ENCODE assay signal across 7 cellular contexts in the genomic region with DNA sequence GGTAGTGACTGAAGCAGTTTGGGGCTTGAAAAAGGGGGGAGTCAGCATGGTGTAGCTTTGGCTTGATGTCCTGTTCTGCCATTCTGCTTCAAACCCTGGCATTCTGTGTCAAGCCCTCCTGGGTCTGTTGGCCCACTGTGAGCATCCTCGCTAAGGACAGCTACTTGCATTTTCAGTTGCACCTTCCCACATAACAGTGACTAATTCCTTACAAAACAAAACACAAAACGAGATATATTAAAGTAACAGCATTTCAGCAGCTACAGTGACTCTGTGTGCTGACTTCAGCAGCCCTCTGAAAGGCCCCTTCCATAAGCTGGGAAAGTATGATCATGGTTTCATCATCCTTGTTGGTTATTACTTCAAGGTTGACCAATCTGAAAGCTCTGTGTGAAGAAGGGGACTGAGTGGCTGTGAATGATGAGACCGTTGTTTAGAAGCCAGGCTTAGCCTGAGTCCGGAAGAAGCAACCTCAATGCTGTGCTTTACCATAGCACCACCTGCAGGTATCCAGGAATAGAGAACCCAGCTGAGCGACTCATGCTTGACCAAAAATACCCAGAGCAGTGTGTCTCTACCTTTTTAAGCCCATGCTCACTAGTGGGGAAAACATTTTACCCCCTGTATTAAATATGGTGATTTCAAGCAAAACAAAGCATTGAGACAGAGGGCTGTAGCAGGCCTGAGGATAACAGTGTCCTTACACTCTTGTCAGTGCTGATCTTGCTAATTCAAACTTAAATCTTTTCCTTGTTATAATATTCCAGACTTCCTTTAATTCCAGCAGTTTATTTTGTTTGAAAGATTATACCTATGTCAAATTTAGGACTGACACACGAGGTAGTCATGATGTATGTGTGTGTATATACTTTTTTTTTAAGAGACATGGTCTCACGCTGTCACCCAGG. TPM values are rescaled to one million over a fixed set of nuclear protein-coding genes. Genes with fewer than 3 reads are reported as not detected.
DNase-seq lines count a peak whose midpoint lies in the region; ATAC-seq and TF ChIP-seq lines count a peak whose summit lies in the region.

No MANE protein-coding gene starts in this region.

- H3K27ac ChIP-seq in Peyer's patch: peak overlapping the region in 2 of 4 donors; percentile 10 to 43
- peak overlapping the region in 4 of 8 donors; percentile 29 to 45 (median 38) for H3K27ac ChIP-seq in spleen

- H3K36me3 ChIP-seq in Peyer's patch (no peaks in the 10 kb centered on the region), spleen (peaks cover 0 to 100% (median 47%) of the 10 kb centered on the region in 6 donors)

- H3K27me3 ChIP-seq in Peyer's patch: no peaks in the 10 kb centered on the region
- H3K27me3 ChIP-seq in spleen (replicated peaks in 1 of 7): no peaks in the 10 kb centered on the region

- in situ Hi-C loops in astrocyte of the spinal cord (cut with HindIII; ENCODE audit: low sequenced_read_pairs): no loop called here

- peak; percentile 94 for ATAC-seq in GM19395 (IDR thresholded peaks at IDR 0.05; ENCODE audit: unreplicated experiment)
- ATAC-seq in HG03342 (IDR thresholded peaks at IDR 0.05; ENCODE audit: unreplicated experiment): peak; percentile 94

- DNase-seq in EL (peak; percentile 71), Peyer's patch (peak in 2 of 3 donors; percentile 29 to 61), astrocyte of the spinal cord (ENCODE audit: low read depth, low spot score) (peak; percentile 79), iPS DF 19.7 (ENCODE audit: low read depth, low spot score) (peak; percentile 30), spleen (no peak)

- H3K4me3 ChIP-seq in Peyer's patch (no peak overlapping the region), astrocyte of the spinal cord (ENCODE audit: low read depth, low read length) (no peak overlapping the region), spleen (no peak overlapping the region)

- 30 to 44% (median 36%) methylated on average over 7 of the region's 7 CpGs for WGBS in spleen, 5 donors

- H3K9me3 ChIP-seq in Peyer's patch (no peaks in the 10 kb centered on the region), spleen (no peaks in the 10 kb centered on the region)

- TF ChIP-seq CTCF in Peyer's patch (IDR thresholded peaks at IDR 0.05): peak in 5 of 6 experiments; percentile 36 to 61 (median 52)
- peak; percentile 86 for TF ChIP-seq CTCF in astrocyte of the spinal cord (IDR thresholded peaks at IDR 0.05; ENCODE audit: low read depth, low read length)
- TF ChIP-seq CTCF in spleen (IDR thresholded peaks at IDR 0.05 in 8 of 11, conservative IDR thresholded peaks at IDR 0.05 in 3 of 11): peak; percentile 45 to 77 (median 63)

- intact Hi-C loops in spleen (cut with DNase I; ENCODE audit: low total_unique reads): no loop called here

- TF ChIP-seq POLR2A in Peyer's patch (IDR thresholded peaks at IDR 0.05) (no peak), spleen (IDR thresholded peaks at IDR 0.05) (no peak)

- H3K4me1 ChIP-seq in Peyer's patch (no peaks in the 10 kb centered on the region), spleen (peaks cover 0 to 18% (median 7%) of the 10 kb centered on the region in 6 donors)

RNA-seq across cellular contexts. Expression of a gene that starts 42.6 kb away (rescaled TPM):
- total RNA-seq in Peyer's patch: 10 to 100 TPM in 1 of 4 donors, 1 to 10 TPM in 3; 1.1 to 30.5 (median 2.0) TPM
- total RNA-seq in spleen: 1 to 10 TPM; 1.7 to 7.1 (median 3.3) TPM
- polyA plus RNA-seq in spleen: 1 to 10 TPM in 1 of 3 donors, under 1 TPM in 2; 0.26 to 1.0 (median 0.96) TPM
